ENCODE assay signal across 1 cellular context in genomic region chr7:101123703-101124068, GRCh38.
TF ChIP-seq lines count a peak whose summit lies in the region.

No MANE protein-coding gene starts in this region.

TF ChIP-seq in H1, 55 proteins besides CTCF, POLR2A, EP300 and RAD21:
- TF ChIP-seq RFX5 (IDR thresholded peaks at IDR 0.05; ENCODE audit: borderline replicate concordance, low read depth, low read length) (no peak), SP1 (IDR thresholded peaks at IDR 0.05; ENCODE audit: low read depth, low read length) (no peak), TAF1 (IDR thresholded peaks at IDR 0.05; ENCODE audit: low read depth, low read length) (no peak), RXRA (IDR thresholded peaks at IDR 0.05; ENCODE audit: insufficient read depth, low read depth, low read length) (no peak), RBBP5 (IDR thresholded peaks at IDR 0.05; ENCODE audit: borderline replicate concordance, low read depth, low read length) (no peak), EGR1 (IDR thresholded peaks at IDR 0.05; ENCODE audit: borderline replicate concordance, low read depth, low read length) (no peak), BCL11A (IDR thresholded peaks at IDR 0.05; ENCODE audit: low read depth in 2 of 2, low read length in 2 of 2) (no peak), KDM5A (IDR thresholded peaks at IDR 0.05; ENCODE audit: low read length) (no peak), SIRT6 (IDR thresholded peaks at IDR 0.05; ENCODE audit: low read length) (no peak), TBP (IDR thresholded peaks at IDR 0.05; ENCODE audit: low read depth, low read length) (no peak)
TF ChIP-seq in H1: peak in this region for 0.
